Comparison of ENCODE assay signal across 8 cellular contexts in the genomic region with DNA sequence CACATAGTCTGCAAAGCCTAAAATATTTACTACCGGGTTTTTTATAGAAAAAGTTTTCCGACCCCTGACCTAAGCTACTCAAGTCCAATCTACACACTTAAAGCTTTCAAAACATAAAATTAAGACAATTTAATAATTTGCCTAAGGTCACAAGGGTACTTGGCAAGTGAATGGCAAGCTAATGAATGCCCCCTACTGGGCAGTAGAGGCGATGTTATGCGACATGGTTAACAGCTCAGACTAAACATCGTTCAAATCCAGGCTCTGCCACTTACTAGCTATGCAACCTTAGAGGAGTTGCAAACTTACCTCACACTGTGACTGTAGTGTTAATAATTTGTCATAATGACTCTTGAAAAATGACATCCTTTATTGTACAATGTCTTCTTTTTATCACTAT.
DNase-seq lines count a peak whose midpoint lies in the region; ATAC-seq, FAIRE-seq and TF ChIP-seq lines count a peak whose summit lies in the region.

No MANE protein-coding gene starts in this region.

- H3K27ac ChIP-seq in lung (ENCODE audit: low read depth in 1 of 2, low read length in 1 of 2): no peak overlapping the region

- TF ChIP-seq CTCF in bronchial epithelial cell (IDR thresholded peaks at IDR 0.05; ENCODE audit: insufficient read depth, low read length, severe bottlenecking) (peak; percentile 82), lung (IDR thresholded peaks at IDR 0.05; ENCODE audit: control extremely low read depth, extremely low read depth) (peak; percentile 19)

- WGBS in lung, 2 donors: 48 to 51% methylated on average over 5 of the region's 5 CpGs

- H3K9me3 ChIP-seq in lung (ENCODE audit: control insufficient read depth in 2 of 2, insufficient read depth in 1 of 2, low read length in 1 of 2): no peaks in the 10 kb centered on the region

- peak; percentile 72 for ATAC-seq in lung (ENCODE audit: insufficient read depth, low FRiP score)
- no peak for ATAC-seq in activated T-helper 17 cell treated with anti-CD3 and anti-CD28 coated beads, Interleukin-2, amount 50 U/mL, for 72 hours (replicated peaks)
- ATAC-seq in HG02678 (IDR thresholded peaks at IDR 0.05; ENCODE audit: unreplicated experiment): no peak

- H3K4me3 ChIP-seq in bronchial epithelial cell (ENCODE audit: low read depth, low read length) (no peak overlapping the region), lung (no peak overlapping the region)

- H3K36me3 Mint-ChIP-seq in activated T-helper 17 cell treated with anti-CD3 and anti-CD28 coated beads, Interleukin-2, amount 50 U/mL, for 72 hours (ENCODE audit: low read depth): no peaks in the 10 kb centered on the region

- no peak overlapping the region for H3K27ac Mint-ChIP-seq in activated T-helper 17 cell treated with anti-CD3 and anti-CD28 coated beads, Interleukin-2, amount 50 U/mL, for 72 hours

- H3K9me3 Mint-ChIP-seq in activated T-helper 17 cell treated with anti-CD3 and anti-CD28 coated beads, Interleukin-2, amount 50 U/mL, for 72 hours: no peaks in the 10 kb centered on the region

- no peaks in the 10 kb centered on the region for H3K4me1 ChIP-seq in lung (ENCODE audit: control insufficient read depth in 2 of 2, insufficient read depth in 2 of 2, low read length in 2 of 2)

- DNase-seq in AG08395 (ENCODE audit: low spot score) (peak; percentile 5), H4 (ENCODE audit: low spot score) (peak; percentile 10), NCI-H526 (lab: John Stamatoyannopoulos, UW) (peak; percentile 15 to 60), bronchial epithelial cell (ENCODE audit: low read depth) (peak; percentile 62), lung (ENCODE audit: low spot score) (no peak), NCI-H2171 (lab: John Stamatoyannopoulos, UW) (no peak)

- peaks cover 4% of the 10 kb centered on the region for H3K27me3 ChIP-seq in bronchial epithelial cell (ENCODE audit: control insufficient read depth, insufficient read depth, low read length)
- H3K27me3 ChIP-seq in lung (ENCODE audit: control insufficient read depth, insufficient read depth): no peaks in the 10 kb centered on the region

- peaks cover 4% of the 10 kb centered on the region for H3K27me3 Mint-ChIP-seq in activated T-helper 17 cell treated with anti-CD3 and anti-CD28 coated beads, Interleukin-2, amount 50 U/mL, for 72 hours

- no peak overlapping the region for H3K4me3 Mint-ChIP-seq in activated T-helper 17 cell treated with anti-CD3 and anti-CD28 coated beads, Interleukin-2, amount 50 U/mL, for 72 hours

- H3K36me3 ChIP-seq in bronchial epithelial cell (ENCODE audit: control insufficient read depth, insufficient read depth, low read length): no peaks in the 10 kb centered on the region
- H3K36me3 ChIP-seq in lung (ENCODE audit: control insufficient read depth in 2 of 2, insufficient read depth in 2 of 2, low read length in 2 of 2): no peaks in the 10 kb centered on the region

- FAIRE-seq in bronchial epithelial cell (lab: Jason Lieb, UNC): no peak

- H3K4me1 Mint-ChIP-seq in activated T-helper 17 cell treated with anti-CD3 and anti-CD28 coated beads, Interleukin-2, amount 50 U/mL, for 72 hours: no peaks in the 10 kb centered on the region

Comparison
In these comparisons a context has a peak if more than half of its experiments do, and no peak if none do; other contexts are left out.
1. DNase-seq: peak in AG08395 (single experiment), H4 (single experiment), NCI-H526 (2 of 2) and bronchial epithelial cell (single experiment); none in lung (single experiment) and NCI-H2171 (single experiment).